ENCODE assay signal across 14 cellular contexts in genomic region chr10:25294032-25294926, GRCh38.
DNase-seq lines count a peak whose midpoint lies in the region; ATAC-seq and TF ChIP-seq lines count a peak whose summit lies in the region.
"Had no signal": no experiment of that assay in that cellular context is flagged by ENCODE, and none has a peak within 500 bp of the region (broad histone marks: within the 10 kb centered on the region; RNA-seq: fewer than 3 reads in every experiment).

No MANE protein-coding gene starts in this region.

- no peak overlapping the region for H3K4me3 ChIP-seq in breast epithelium
- H3K4me3 ChIP-seq: psoas muscle had no signal

- intact Hi-C loops in MCF 10A (cut with micrococcal nuclease) = no loop called here
- intact Hi-C loops in breast epithelium (cut with DNase I; ENCODE audit: low total_unique reads) = no loop called here

- no peaks in the 10 kb centered on the region for H3K27me3 ChIP-seq in breast epithelium
- no peaks in the 10 kb centered on the region for H3K27me3 ChIP-seq in foreskin keratinocyte

- H3K4me1 Mint-ChIP-seq in MCF 10A (ENCODE audit: insufficient read depth, unreplicated experiment) = no peaks in the 10 kb centered on the region

- H3K9me3 ChIP-seq in breast epithelium = no peaks in the 10 kb centered on the region
- H3K9me3 ChIP-seq: psoas muscle had no signal

- no peak overlapping the region for H3K27ac Mint-ChIP-seq in MCF 10A (ENCODE audit: low read depth, unreplicated experiment)
- H3K27ac Mint-ChIP-seq: activated naive CD8-positive, alpha-beta T cell; type B pancreatic cell had no signal

- POLR2A ChIA-PET in MCF 10A (lab: Yijun Ruan, JAX) = no interaction called here

- H3K27ac ChIP-seq in breast epithelium (no peak overlapping the region), foreskin keratinocyte (no peak overlapping the region)
- H3K27ac ChIP-seq: psoas muscle, WERI-Rb-1 had no signal

- TF ChIP-seq CTCF in MCF 10A (IDR thresholded peaks at IDR 0.05; ENCODE audit: unreplicated experiment) (no peak), breast epithelium (IDR thresholded peaks at IDR 0.05) (no peak), foreskin keratinocyte (conservative IDR thresholded peaks at IDR 0.05) (no peak)

- no peaks in the 10 kb centered on the region for H3K36me3 ChIP-seq in breast epithelium
- H3K36me3 ChIP-seq: WERI-Rb-1 had no signal

- in situ Hi-C loops in SK-MEL-5 (cut with HindIII; ENCODE audit: low pct_unique_long_range_greater_than_20kb, low sequenced_read_pairs) = no loop called here

- no peaks in the 10 kb centered on the region for H3K9me3 Mint-ChIP-seq in MCF 10A (ENCODE audit: unreplicated experiment)
- H3K9me3 Mint-ChIP-seq: type B pancreatic cell had no signal

- ATAC-seq in foreskin keratinocyte = peak; percentile 88
- no peak for ATAC-seq in HG03354 (IDR thresholded peaks at IDR 0.05; ENCODE audit: poor library complexity, severe bottlenecking, unreplicated experiment)
- ATAC-seq: psoas muscle had no signal

- no peaks in the 10 kb centered on the region for H3K36me3 Mint-ChIP-seq in MCF 10A (ENCODE audit: insufficient read depth, unreplicated experiment)
- H3K36me3 Mint-ChIP-seq: activated naive CD8-positive, alpha-beta T cell; type B pancreatic cell had no signal

- H3K27me3 Mint-ChIP-seq in MCF 10A (ENCODE audit: insufficient read depth, unreplicated experiment) = peaks cover 43% of the 10 kb centered on the region
- H3K27me3 Mint-ChIP-seq: type B pancreatic cell had no signal

- CTCF ChIA-PET in MCF 10A (lab: Yijun Ruan, JAX) = interaction anchor here (0.6 to 0.7 kb wide), 2 partner anchors 31 to 1402 kb away, joined by 3 read pairs; no protein-coding TSS in a partner anchor

- no TSS peak for BruUV-seq in MCF 10A (replicated peaks; lab: Mats Ljungman, UMichigan)

- no peak for TF ChIP-seq POLR2A in breast epithelium (IDR thresholded peaks at IDR 0.05)

- peak; percentile 41 for DNase-seq in MCF 10A (ENCODE audit: unreplicated experiment)
- no peak for DNase-seq in breast epithelium (ENCODE audit: low spot score in 2 of 2)
- DNase-seq in SK-MEL-5 (ENCODE audit: low read depth, low spot score) = peak; percentile 34
- peak; percentile 46 to 72 for DNase-seq in foreskin keratinocyte
- peak; percentile 4 for DNase-seq in stromal cell of bone marrow (ENCODE audit: low read depth)
- DNase-seq in HuH-7.5 (ENCODE audit: low spot score) = no peak
- no peak for DNase-seq in SKM-1 (lab: John Stamatoyannopoulos, UW; ENCODE audit: unreplicated experiment)
- DNase-seq: kidney, NCI-H2081, psoas muscle, WERI-Rb-1 had no signal

- no peaks in the 10 kb centered on the region for H3K4me1 ChIP-seq in breast epithelium
- H3K4me1 ChIP-seq in foreskin keratinocyte = no peaks in the 10 kb centered on the region
- H3K4me1 ChIP-seq: psoas muscle had no signal

- H3K4me3 Mint-ChIP-seq in MCF 10A (ENCODE audit: unreplicated experiment) = no peak overlapping the region
- H3K4me3 Mint-ChIP-seq: activated naive CD8-positive, alpha-beta T cell; type B pancreatic cell had no signal

Comparison
In these comparisons a context has a peak if more than half of its experiments do, and no peak if none do; other contexts are left out.
1. DNase-seq: peak in MCF 10A (single experiment), SK-MEL-5 (single experiment), foreskin keratinocyte (2 of 2) and stromal cell of bone marrow (single experiment); none in breast epithelium (0 of 2), HuH-7.5 (single experiment) and SKM-1 (single experiment).